ENCODE assay signal across 31 cellular contexts in the genomic region with DNA sequence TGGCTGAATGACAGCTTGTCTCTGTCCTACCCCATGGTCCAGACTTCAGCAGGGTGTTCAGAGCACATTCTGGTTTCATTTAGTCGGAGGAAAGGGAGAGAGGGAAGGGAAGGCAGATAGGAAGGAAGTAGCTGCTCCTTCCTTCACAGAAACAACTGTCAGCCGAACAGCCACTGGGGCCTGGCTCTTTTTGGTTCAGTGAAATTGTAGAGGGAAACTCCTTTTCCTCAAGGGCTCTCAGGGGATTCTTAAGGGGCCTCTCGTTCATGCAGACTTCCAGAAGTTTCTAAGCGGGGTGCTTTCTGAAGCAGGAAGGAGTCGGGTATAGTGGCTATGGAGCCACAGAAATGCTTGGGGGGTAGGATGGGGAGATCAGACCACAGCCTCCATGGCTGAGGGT. TPM values are rescaled to one million over a fixed set of nuclear protein-coding genes. Genes with fewer than 3 reads are reported as not detected.
"Had no signal": no experiment of that assay in that cellular context is flagged by ENCODE, and none has a peak within 500 bp of the region (broad histone marks: within the 10 kb centered on the region; RNA-seq: fewer than 3 reads in every experiment).

No MANE protein-coding gene starts in this region.

- ATAC-seq: foreskin keratinocyte; gastroesophageal sphincter; heart left ventricle; left cardiac atrium; left lung; mucosa of descending colon; sciatic nerve; stimulated activated naive CD8-positive, alpha-beta T cell treated with anti-CD3 and anti-CD28 coated beads, Interleukin-15, amount 100 ng/mL, for 72 hours had no signal

- H3K27me3 ChIP-seq: gastroesophageal sphincter, heart left ventricle, neural progenitor cell, right atrium auricular region had no signal

- H3K4me1 ChIP-seq: esophagus muscularis mucosa, foreskin keratinocyte, gastroesophageal sphincter, heart left ventricle, left lung, neural progenitor cell, prostate gland, right atrium auricular region, tibial artery had no signal

- DNase-seq: effector CD8-positive, alpha-beta T cell; foreskin keratinocyte; left cardiac atrium; left lung; mesenchymal stem cell; mucosa of descending colon; naive B cell; nucleus accumbens; stimulated activated CD4-positive, alpha-beta T cell treated with anti-CD3 and anti-CD28 coated beads, Interleukin-12 subunit alpha, Interleukin-12 subunit beta, amount 100 ng/mL, for 4 hours; stimulated activated CD4-positive, alpha-beta T cell treated with anti-CD3 and anti-CD28 coated beads, Interleukin-1b, Interleukin-23, amount 100 ng/mL, for 48 hours; stimulated activated CD4-positive, alpha-beta T cell treated with anti-CD3 and anti-CD28 coated beads, Interleukin-4, amount 100 ng/mL, for 1 hour; stimulated activated CD8-positive, alpha-beta memory T cell treated with anti-CD3 and anti-CD28 coated beads, Interleukin-4, amount 100 ng/mL, for 48 hours; stimulated activated naive CD4-positive, alpha-beta T cell; stimulated activated naive CD8-positive, alpha-beta T cell treated with anti-CD3 and anti-CD28 coated beads, Interleukin-15, amount 100 ng/mL, for 72 hours; tibial artery had no signal

- H3K9me3 ChIP-seq: esophagus muscularis mucosa, gastroesophageal sphincter, left lung, mucosa of descending colon, prostate gland, right atrium auricular region, tibial artery had no signal

- H3K4me2 ChIP-seq: hepatocyte, neural progenitor cell, smooth muscle cell had no signal

- H3K36me3 Mint-ChIP-seq: mesothelial cell of epicardium, type B pancreatic cell had no signal

- H3K36me3 ChIP-seq: esophagus muscularis mucosa, gastroesophageal sphincter, heart left ventricle, left lung, neural progenitor cell, prostate gland, right atrium auricular region, tibial artery had no signal

- H3K27ac Mint-ChIP-seq: dendritic cell treated with granulocyte-macrophage colony-stimulating factor and Interleukin-4, amounts not matched to agents 40 ng/mL and 50 ng/mL, for 4 days; endodermal cell; mesothelial cell of epicardium; natural killer cell treated with Interleukin-12 subunit alpha and Interleukin-12 subunit beta and Interleukin-15 and Interleukin-18, amount 100 ng/mL, for 72 hours; neural progenitor cell; type B pancreatic cell had no signal

- H3K9ac ChIP-seq: neural progenitor cell had no signal

- H3K4me3 Mint-ChIP-seq: dendritic cell treated with granulocyte-macrophage colony-stimulating factor and Interleukin-4, amounts not matched to agents 40 ng/mL and 50 ng/mL, for 4 days; endodermal cell; mesothelial cell of epicardium; naive B cell; natural killer cell treated with Interleukin-12 subunit alpha and Interleukin-12 subunit beta and Interleukin-15 and Interleukin-18, amount 100 ng/mL, for 72 hours; neural progenitor cell; stimulated activated naive CD8-positive, alpha-beta T cell treated with anti-CD3 and anti-CD28 coated beads, Interleukin-15, amount 100 ng/mL, for 72 hours; type B pancreatic cell had no signal

- H3K4me3 ChIP-seq: esophagus muscularis mucosa, gastroesophageal sphincter, heart left ventricle, hepatocyte, left lung, mucosa of descending colon, neural progenitor cell, prostate gland, right atrium auricular region, smooth muscle cell, tibial artery had no signal

- H3K27ac ChIP-seq: esophagus muscularis mucosa, foreskin keratinocyte, gastroesophageal sphincter, heart left ventricle, hepatocyte, left lung, neural progenitor cell, prostate gland, right atrium auricular region, tibial artery had no signal

- H3K4me1 Mint-ChIP-seq: mesothelial cell of epicardium; naive B cell; stimulated activated naive CD8-positive, alpha-beta T cell treated with anti-CD3 and anti-CD28 coated beads, Interleukin-15, amount 100 ng/mL, for 72 hours had no signal

- H3K27me3 Mint-ChIP-seq: stimulated activated naive CD8-positive, alpha-beta T cell treated with anti-CD3 and anti-CD28 coated beads, Interleukin-15, amount 100 ng/mL, for 72 hours had no signal

RNA-seq across cellular contexts. Expression of a gene that starts 56.4 kb away (rescaled TPM):
- total RNA-seq: osteocyte, subcutaneous adipose tissue had no signal
